In genomic region chr15:47900731-47901130, GRCh38 we compare ENCODE assay signal across 20 cellular contexts.
DNase-seq lines count a peak whose midpoint lies in the region; ATAC-seq and TF ChIP-seq lines count a peak whose summit lies in the region.
"Had no signal": no experiment of that assay in that cellular context is flagged by ENCODE, and none has a peak within 500 bp of the region (broad histone marks: within the 10 kb centered on the region; RNA-seq: fewer than 3 reads in every experiment).

No MANE protein-coding gene starts in this region.

- TF ChIP-seq CTCF in MCF 10A (IDR thresholded peaks at IDR 0.05; ENCODE audit: unreplicated experiment) (no peak), breast epithelium (IDR thresholded peaks at IDR 0.05) (no peak), VCaP (conservative IDR thresholded peaks at IDR 0.05) (no peak), prostate gland (IDR thresholded peaks at IDR 0.05) (no peak)

- H3K36me3 ChIP-seq in breast epithelium (no peaks in the 10 kb centered on the region), prostate gland (no peaks in the 10 kb centered on the region)
- H3K36me3 ChIP-seq: BLaER1 had no signal

- ATAC-seq in esophagus mucosa = no peak
- ATAC-seq: GM23338, HCT116 had no signal

- no peak overlapping the region for H3K27ac ChIP-seq in breast epithelium
- peak overlapping the region; percentile 8; the same call in 1 of the 2 replicates for H3K27ac ChIP-seq in VCaP
- H3K27ac ChIP-seq in prostate gland = peak overlapping the region; percentile 34 to 57
- H3K27ac ChIP-seq: 22Rv1, BLaER1 had no signal

- H3K27me3 ChIP-seq in breast epithelium (no peaks in the 10 kb centered on the region), prostate gland (replicated peaks; ENCODE audit: insufficient read depth) (no peaks in the 10 kb centered on the region)
- H3K27me3 ChIP-seq: BLaER1 had no signal

- DNase-seq in MCF 10A (ENCODE audit: unreplicated experiment) (no peak), breast epithelium (ENCODE audit: low spot score in 2 of 2) (no peak), prostate gland (ENCODE audit: low spot score) (peak; percentile 73), GDM1 (lab: John Stamatoyannopoulos, UW) (no peak)
- DNase-seq in activated T-cell treated with anti-CD3 and anti-CD28 coated beads, Interleukin-2, amount 50 U/mL, for 24 hours = no peak
- DNase-seq: CD4-positive, alpha-beta T cell; CD8-positive, alpha-beta memory T cell; DMS 273 treated with DMSO at 0.1 percent for 48 hours; DMS79; EL; GF-D8; H9 had no signal

- H3K36me3 Mint-ChIP-seq in MCF 10A (ENCODE audit: insufficient read depth, unreplicated experiment) = no peaks in the 10 kb centered on the region
- no peaks in the 10 kb centered on the region for H3K36me3 Mint-ChIP-seq in activated T-cell treated with anti-CD3 and anti-CD28 coated beads, Interleukin-2, amount 50 U/mL, for 24 hours (ENCODE audit: low read depth)
- H3K36me3 Mint-ChIP-seq: CD14-positive monocyte; CD8-positive, alpha-beta memory T cell had no signal

- TF ChIP-seq POLR2A in breast epithelium (IDR thresholded peaks at IDR 0.05) (no peak), prostate gland (IDR thresholded peaks at IDR 0.05) (no peak)

- H3K9me3 Mint-ChIP-seq in MCF 10A (ENCODE audit: unreplicated experiment) = peaks cover 12% of the 10 kb centered on the region
- H3K9me3 Mint-ChIP-seq in activated T-cell treated with anti-CD3 and anti-CD28 coated beads, Interleukin-2, amount 50 U/mL, for 24 hours = peaks cover 21% of the 10 kb centered on the region

- no TSS peak for BruUV-seq in MCF 10A (replicated peaks; lab: Mats Ljungman, UMichigan)

- H3K4me1 ChIP-seq in breast epithelium (no peaks in the 10 kb centered on the region), prostate gland (replicated peaks) (no peaks in the 10 kb centered on the region)
- H3K4me1 ChIP-seq: BLaER1 had no signal

- H3K4me1 Mint-ChIP-seq in MCF 10A (ENCODE audit: insufficient read depth, unreplicated experiment) = peaks cover 10% of the 10 kb centered on the region
- no peaks in the 10 kb centered on the region for H3K4me1 Mint-ChIP-seq in activated T-cell treated with anti-CD3 and anti-CD28 coated beads, Interleukin-2, amount 50 U/mL, for 24 hours (ENCODE audit: low read depth)
- H3K4me1 Mint-ChIP-seq: B cell; CD14-positive monocyte; CD8-positive, alpha-beta memory T cell had no signal

- H3K27ac Mint-ChIP-seq in MCF 10A (ENCODE audit: low read depth, unreplicated experiment) = peak overlapping the region; percentile 66
- no peak overlapping the region for H3K27ac Mint-ChIP-seq in activated T-cell treated with anti-CD3 and anti-CD28 coated beads, Interleukin-2, amount 50 U/mL, for 24 hours
- H3K27ac Mint-ChIP-seq: B cell; CD14-positive monocyte; CD4-positive, alpha-beta T cell; GM23338; H9 had no signal

- POLR2A ChIA-PET in MCF 10A (lab: Yijun Ruan, JAX) = interaction anchor here (0.7 to 3.6 kb wide), 8 partner anchors 9 to 183 kb away, joined by 3 to 31 read pairs (median 4); partner anchors contain the start of gene SEMA6D

- no peak overlapping the region for H3K4me3 Mint-ChIP-seq in MCF 10A (ENCODE audit: unreplicated experiment)
- H3K4me3 Mint-ChIP-seq in activated T-cell treated with anti-CD3 and anti-CD28 coated beads, Interleukin-2, amount 50 U/mL, for 24 hours = no peak overlapping the region
- H3K4me3 Mint-ChIP-seq: B cell; CD14-positive monocyte; CD4-positive, alpha-beta T cell; CD8-positive, alpha-beta memory T cell; GM23338; H9 had no signal

- H3K9me3 ChIP-seq in breast epithelium = peaks cover 8 to 22% of the 10 kb centered on the region in 2 donors
- H3K9me3 ChIP-seq in prostate gland = no peaks in the 10 kb centered on the region

- intact Hi-C loops in MCF 10A (cut with micrococcal nuclease) (no loop called here), breast epithelium (cut with DNase I; ENCODE audit: low total_unique reads) (no loop called here), prostate gland (cut with DNase I) (no loop called here)

- H3K27me3 Mint-ChIP-seq in MCF 10A (ENCODE audit: insufficient read depth, unreplicated experiment) = no peaks in the 10 kb centered on the region
- H3K27me3 Mint-ChIP-seq in activated T-cell treated with anti-CD3 and anti-CD28 coated beads, Interleukin-2, amount 50 U/mL, for 24 hours = no peaks in the 10 kb centered on the region
- H3K27me3 Mint-ChIP-seq: CD4-positive, alpha-beta T cell had no signal

- WGBS in prostate gland = 15% methylated on average over 1 of the region's 1 CpG

- H3K4me3 ChIP-seq in breast epithelium = no peak overlapping the region
- H3K4me3 ChIP-seq in prostate gland = no peak overlapping the region
- H3K4me3 ChIP-seq: BLaER1, GM23338 had no signal

- CTCF ChIA-PET in MCF 10A (lab: Yijun Ruan, JAX) = interaction anchor here (0.9 to 1.8 kb wide), 2 partner anchors 45 to 80 kb away, joined by 3 read pairs; no protein-coding TSS in a partner anchor

Comparison
In these comparisons a context has a peak if more than half of its experiments do, and no peak if none do; other contexts are left out.
1. H3K27ac ChIP-seq: peak in VCaP (single experiment) and prostate gland (2 of 2); none in breast epithelium (0 of 2).